Comparison of ENCODE assay signal across 10 cellular contexts in the genomic region with DNA sequence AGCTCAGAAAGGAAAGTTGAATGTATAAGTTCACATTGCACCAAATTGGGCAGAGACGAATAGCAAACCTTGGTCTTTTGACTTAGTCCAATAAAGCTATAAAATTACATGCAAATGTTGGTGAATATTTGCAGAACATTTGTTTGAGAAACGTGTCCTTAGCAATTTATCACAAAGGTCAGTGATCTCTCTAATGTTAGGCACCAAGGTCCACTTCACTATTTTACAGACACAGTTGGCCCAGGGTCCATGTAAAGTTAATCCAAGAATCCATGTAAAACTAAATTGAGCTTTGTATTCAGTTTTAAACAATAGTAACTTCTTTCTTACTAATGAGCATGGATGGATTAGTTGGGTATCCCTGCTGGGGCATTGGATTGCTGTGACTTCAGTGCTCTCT.
"Had no signal": no experiment of that assay in that cellular context is flagged by ENCODE, and none has a peak within 500 bp of the region (broad histone marks: within the 10 kb centered on the region; RNA-seq: fewer than 3 reads in every experiment).

No MANE protein-coding gene starts in this region.

- H2AFZ ChIP-seq: GM23248 had no signal

- H3K4me1 ChIP-seq: HAP-1 had no signal

- H3K9ac ChIP-seq: GM23248 had no signal

- H3K27ac ChIP-seq: GM23248, HL-60 had no signal

- H3K36me3 ChIP-seq: HAP-1 had no signal

- H3K4me3 ChIP-seq: GM23248, HAP-1 had no signal

- H3K27me3 Mint-ChIP-seq: IgD-negative memory B cell had no signal

- DNase-seq: GM23248, GOT3, H7, HFFc6, KBM-7 had no signal

- H3K36me3 Mint-ChIP-seq: IgD-negative memory B cell had no signal

- H3K9me3 ChIP-seq: HAP-1 had no signal

- H3K4me3 Mint-ChIP-seq: HFFc6, IgD-negative memory B cell had no signal

- H3K27ac Mint-ChIP-seq: HFFc6, IgD-negative memory B cell had no signal

- ATAC-seq: HCT116, HepG2 had no signal
